In genomic region chr10:92913973-92914372, GRCh38 we compare ENCODE assay signal across 12 cellular contexts.
DNase-seq lines count a peak whose midpoint lies in the region; ATAC-seq, FAIRE-seq and TF ChIP-seq lines count a peak whose summit lies in the region.
"Had no signal": no experiment of that assay in that cellular context is flagged by ENCODE, and none has a peak within 500 bp of the region (broad histone marks: within the 10 kb centered on the region; RNA-seq: fewer than 3 reads in every experiment).

No MANE protein-coding gene starts in this region.

- no peak for TF ChIP-seq RAD21 in K562 (CRISPR knock-in tag; conservative IDR thresholded peaks at IDR 0.05 in 1 of 2, IDR thresholded peaks at IDR 0.05 in 1 of 2)

- H3K4me1 ChIP-seq in HAP-1 (peaks cover 23% of the 10 kb centered on the region), K562 (replicated peaks in 1 of 2; ENCODE audit: control insufficient read depth in 2 of 2, insufficient read depth in 2 of 2, low read length in 2 of 2) (peaks cover 0 to 13% of the 10 kb centered on the region in 2 experiments; a peak in 3 of 5 replicates), neuronal stem cell (ENCODE audit: control insufficient read depth in 2 of 2, insufficient read depth in 1 of 2, low read depth in 1 of 2, low read length in 2 of 2) (peaks cover 2 to 16% of the 10 kb centered on the region in 2 donors)

- no peak overlapping the region for H3K4ac ChIP-seq in neuronal stem cell (ENCODE audit: low read length)

- intact Hi-C loops in K562 (cut with micrococcal nuclease), result no loop called here

- no peak overlapping the region for H2BK120ac ChIP-seq in neuronal stem cell (ENCODE audit: low read depth, low read length)

- no peaks in the 10 kb centered on the region for H3K9me1 ChIP-seq in K562 (ENCODE audit: control insufficient read depth, insufficient read depth, low read length)

- ATAC-seq in K562 (peak; percentile 20; the same call in 2 of the 3 replicates), GM18873 (IDR thresholded peaks at IDR 0.05; ENCODE audit: low FRiP score, unreplicated experiment) (no peak)

- H3K9me3 ChIP-seq in HAP-1, result no peaks in the 10 kb centered on the region
- H3K9me3 ChIP-seq in K562 (replicated peaks; ENCODE audit: control insufficient read depth, insufficient read depth, low read depth, low read length), result no peaks in the 10 kb centered on the region
- H3K9me3 ChIP-seq in neuronal stem cell (replicated peaks in 1 of 2; ENCODE audit: control insufficient read depth in 2 of 2, insufficient read depth in 1 of 2, low read depth in 1 of 2, low read length in 2 of 2), result no peaks in the 10 kb centered on the region
- H3K9me3 ChIP-seq: A549; BLaER1 treated with 17β-estradiol and CSF1 and Interleukin-3, amounts not matched to agents 10 nM and 100 nM had no signal

- H3K27ac ChIP-seq in K562 (ENCODE audit: extremely low read depth, low read depth, low read length) (no peak overlapping the region), neuronal stem cell (replicated peaks; ENCODE audit: low read length) (peak overlapping the region; percentile 12)
- H3K27ac ChIP-seq: A549; BLaER1 treated with 17β-estradiol and CSF1 and Interleukin-3, amounts not matched to agents 10 nM and 100 nM; KMS-11 had no signal

- 0 out of 2 replicates have a peak, but pooled peaks cover 3% of the 10 kb centered on the region for H3K36me3 ChIP-seq in HAP-1 (replicated peaks)
- H3K36me3 ChIP-seq in K562 (ENCODE audit: control insufficient read depth, insufficient read depth, low read length), result peaks cover 12% of the 10 kb centered on the region; the same call in 2 of the 3 replicates
- H3K36me3 ChIP-seq in neuronal stem cell (replicated peaks in 1 of 2; ENCODE audit: control insufficient read depth in 2 of 2, insufficient read depth in 2 of 2, low read length in 2 of 2), result peaks cover 1 to 20% of the 10 kb centered on the region in 2 donors

- H3K9ac ChIP-seq in K562 (ENCODE audit: insufficient read depth in 1 of 2, low read depth in 2 of 2, low read length in 2 of 2), result no peak overlapping the region
- no peak overlapping the region for H3K9ac ChIP-seq in neuronal stem cell (ENCODE audit: low read depth, low read length, poor library complexity)
- H3K9ac ChIP-seq: BLaER1 treated with 17β-estradiol and CSF1 and Interleukin-3, amounts not matched to agents 10 nM and 100 nM; KMS-11 had no signal

- H3K27me3 ChIP-seq in HAP-1 (ENCODE audit: low read depth) (no peaks in the 10 kb centered on the region), K562 (ENCODE audit: control insufficient read depth in 2 of 2, insufficient read depth in 2 of 2, low read length in 2 of 2) (no peaks in the 10 kb centered on the region), neuronal stem cell (ENCODE audit: control insufficient read depth in 3 of 3, insufficient read depth in 3 of 3, low read depth in 1 of 3, low read length in 3 of 3) (no peaks in the 10 kb centered on the region)
- H3K27me3 ChIP-seq: BLaER1 treated with 17β-estradiol and CSF1 and Interleukin-3, amounts not matched to agents 10 nM and 100 nM had no signal

- CTCF ChIA-PET in K562 (lab: Yijun Ruan, JAX; ENCODE audit: low intra/inter-chr PET ratio), result no interaction called here

- no peak overlapping the region for H4K8ac ChIP-seq in neuronal stem cell (ENCODE audit: low read depth, low read length)

- H2AFZ ChIP-seq in K562 (ENCODE audit: low read depth, low read length), result no peak overlapping the region
- H2AFZ ChIP-seq in neuronal stem cell (ENCODE audit: low read length), result no peak overlapping the region

- in situ Hi-C loops in HAP-1 (cut with MboI; ENCODE audit: low sequenced_read_pairs), result no loop called here
- in situ Hi-C loops in K562 (cut with MboI), result no loop called here

- no peak for TF ChIP-seq EP300 in K562 (IDR thresholded peaks at IDR 0.05; ENCODE audit: low read length)

- no peaks in the 10 kb centered on the region; the same call in 2 of the 3 replicates for H3K79me2 ChIP-seq in K562 (ENCODE audit: control insufficient read depth, insufficient read depth, low read length)

- no peaks in the 10 kb centered on the region for H4K20me1 ChIP-seq in K562 (replicated peaks; ENCODE audit: control insufficient read depth, insufficient read depth, low read length)
- H4K20me1 ChIP-seq: BLaER1 treated with 17β-estradiol and CSF1 and Interleukin-3, amounts not matched to agents 10 nM and 100 nM had no signal

- BruUV-seq in K562 (replicated peaks; lab: Mats Ljungman, UMichigan), result no TSS peak

- no peak overlapping the region for H4K91ac ChIP-seq in neuronal stem cell (ENCODE audit: low read depth, low read length, poor library complexity)

- TF ChIP-seq CTCF in K562 (IDR thresholded peaks at IDR 0.05 in 2 of 3, conservative IDR thresholded peaks at IDR 0.05 in 1 of 3; ENCODE audit: insufficient read depth in 2 of 3, low read depth in 1 of 3, low read length in 3 of 3), result no peak

- H2BK12ac ChIP-seq in neuronal stem cell (ENCODE audit: low read length), result no peak overlapping the region

- TF ChIP-seq POLR2A in K562 (conservative IDR thresholded peaks at IDR 0.05), result no peak

- POLR2A ChIA-PET in K562 (lab: Yijun Ruan, JAX), result no interaction called here

- FAIRE-seq in K562 (lab: Jason Lieb, UNC), result no peak

- no peak overlapping the region for H2BK5ac ChIP-seq in neuronal stem cell (ENCODE audit: low read length)

- H3K4me2 ChIP-seq in K562 (ENCODE audit: insufficient read depth, low read length) (no peak overlapping the region), neuronal stem cell (ENCODE audit: insufficient read depth, low read length, poor library complexity, severe bottlenecking) (no peak overlapping the region)
- H3K4me2 ChIP-seq: A549, KMS-11 had no signal

- no peak overlapping the region for H2AK5ac ChIP-seq in neuronal stem cell (ENCODE audit: low read depth, low read length)

- WGBS in K562 (ENCODE audit: insufficient coverage, low coverage, missing lambda C conversion rate), result 95% methylated on average over 3 of the region's 6 CpGs
- WGBS in neuronal stem cell (ENCODE audit: extremely low coverage in 2 of 2, insufficient read length in 2 of 2, insufficient replicate concordance in 1 of 2), 2 donors, result no CpG with 5 or more reads among the region's 6 CpGs

- H3K4me3 ChIP-seq in HAP-1 (no peak overlapping the region), K562 (no peak overlapping the region), neuronal stem cell (ENCODE audit: low read length in 2 of 2) (no peak overlapping the region)
- H3K4me3 ChIP-seq: A549; BLaER1 treated with 17β-estradiol and CSF1 and Interleukin-3, amounts not matched to agents 10 nM and 100 nM; GM12878 had no signal

- no peak overlapping the region for H3K18ac ChIP-seq in neuronal stem cell (ENCODE audit: low read length)

- H2BK15ac ChIP-seq in neuronal stem cell (ENCODE audit: low read length), result no peak overlapping the region

- no peaks in the 10 kb centered on the region for H3K79me1 ChIP-seq in neuronal stem cell (ENCODE audit: low read depth, low read length)

- peak; percentile 27 for DNase-seq in ELF-1 (ENCODE audit: low read depth, low spot score)
- peak; percentile 37 to 66 for DNase-seq in HAP-1 (ENCODE audit: low spot score in 2 of 2)
- DNase-seq in K562 (ENCODE audit: extremely low read depth in 1 of 4, low spot score in 3 of 4), result no peak
- peak; percentile 30 for DNase-seq in neuronal stem cell (ENCODE audit: low spot score)
- DNase-seq in mesenteric fat pad (ENCODE audit: low spot score), result no peak
- no peak for DNase-seq in stimulated activated naive CD4-positive, alpha-beta T cell treated with Interleukin-2 at 50 U/mL for 16 hours (lab: John Stamatoyannopoulos, UW)
- DNase-seq: NCI-H2171 had no signal

- no peak overlapping the region for H3K23ac ChIP-seq in neuronal stem cell (ENCODE audit: low read depth, low read length, poor library complexity)

- no peak overlapping the region for H3K14ac ChIP-seq in neuronal stem cell (ENCODE audit: low read length)

TF ChIP-seq in K562, 482 proteins besides CTCF, POLR2A, EP300 and RAD21:
- TF ChIP-seq PYGO2 (tag; IDR thresholded peaks at IDR 0.05) (no peak), BCOR (IDR thresholded peaks at IDR 0.05) (no peak), TRIM24 (IDR thresholded peaks at IDR 0.05) (no peak), PTRF (tag; IDR thresholded peaks at IDR 0.05) (no peak), RBM22 (IDR thresholded peaks at IDR 0.05; ENCODE audit: low read depth, low read length, poor library complexity, severe bottlenecking) (no peak), SRSF7 (optimal IDR thresholded peaks at IDR 0.05; ENCODE audit: low read depth, low read length) (no peak), NRF1 (conservative IDR thresholded peaks at IDR 0.05 in 1 of 2, IDR thresholded peaks at IDR 0.05 in 1 of 2) (no peak), ZNF140 (CRISPR knock-in tag; IDR thresholded peaks at IDR 0.05) (no peak), KLF6 (CRISPR knock-in tag; IDR thresholded peaks at IDR 0.05; ENCODE audit: borderline replicate concordance) (no peak), DDX20 (tag; IDR thresholded peaks at IDR 0.05; ENCODE audit: low read depth) (no peak), ZNF740 (CRISPR knock-in tag; IDR thresholded peaks at IDR 0.05) (no peak), ZNF740 (tag; IDR thresholded peaks at IDR 0.05) (no peak), IFI16 (CRISPR knock-in tag; IDR thresholded peaks at IDR 0.05) (no peak), YY1 (IDR thresholded peaks at IDR 0.05; ENCODE audit: borderline replicate concordance in 1 of 3, control insufficient read depth in 1 of 3, extremely low read depth in 1 of 3, insufficient read depth in 3 of 3, insufficient read length in 1 of 3, insufficient replicate concordance in 2 of 3, low read depth in 1 of 3, low read length in 2 of 3) (no peak), ZNF324 (CRISPR knock-in tag; IDR thresholded peaks at IDR 0.05) (no peak)
- TF ChIP-seq, protein P1, sequence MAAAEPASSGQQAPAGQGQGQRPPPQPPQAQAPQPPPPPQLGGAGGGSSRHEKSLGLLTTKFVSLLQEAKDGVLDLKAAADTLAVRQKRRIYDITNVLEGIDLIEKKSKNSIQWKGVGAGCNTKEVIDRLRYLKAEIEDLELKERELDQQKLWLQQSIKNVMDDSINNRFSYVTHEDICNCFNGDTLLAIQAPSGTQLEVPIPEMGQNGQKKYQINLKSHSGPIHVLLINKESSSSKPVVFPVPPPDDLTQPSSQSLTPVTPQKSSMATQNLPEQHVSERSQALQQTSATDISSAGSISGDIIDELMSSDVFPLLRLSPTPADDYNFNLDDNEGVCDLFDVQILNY (CRISPR knock-in tag; IDR thresholded peaks at IDR 0.05), result no peak

Comparison
In these comparisons a context has a peak if more than half of its experiments do, and no peak if none do; other contexts are left out.
1. DNase-seq: peak in ELF-1 (single experiment), HAP-1 (2 of 2) and neuronal stem cell (single experiment); none in K562 (0 of 4), mesenteric fat pad (single experiment) and stimulated activated naive CD4-positive, alpha-beta T cell treated with Interleukin-2 at 50 U/mL for 16 hours (single experiment).